ENCODE assay signal across 9 cellular contexts in the genomic region with DNA sequence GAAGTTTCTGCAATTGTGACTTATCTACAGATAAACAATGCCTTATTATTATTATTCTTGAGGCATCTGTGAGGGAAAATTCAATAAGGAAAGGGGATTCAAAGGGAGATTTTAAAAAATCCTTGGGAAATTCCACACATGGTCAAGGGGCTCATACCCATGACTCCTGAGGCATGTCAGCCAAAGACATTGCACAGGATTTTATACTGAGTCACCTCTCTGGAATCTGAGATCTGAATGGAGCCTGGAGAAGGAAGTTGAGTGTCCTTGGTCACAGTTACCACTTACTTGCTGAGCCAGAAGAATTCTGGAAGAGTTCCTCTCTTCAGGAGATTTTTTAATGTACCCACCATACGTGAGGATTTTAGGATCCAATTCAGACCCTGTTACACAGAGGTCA. TPM values are rescaled to one million over a fixed set of nuclear protein-coding genes. Genes with fewer than 3 reads are reported as not detected.
DNase-seq lines count a peak whose midpoint lies in the region; ATAC-seq and TF ChIP-seq lines count a peak whose summit lies in the region.
"Had no signal": no experiment of that assay in that cellular context is flagged by ENCODE, and none has a peak within 500 bp of the region (broad histone marks: within the 10 kb centered on the region; RNA-seq: fewer than 3 reads in every experiment).

No MANE protein-coding gene starts in this region.

- no peaks in the 10 kb centered on the region for H3K36me3 ChIP-seq in fibroblast of lung (ENCODE audit: control insufficient read depth, insufficient read depth, low read length)
- H3K36me3 ChIP-seq in suprapubic skin: no peaks in the 10 kb centered on the region

- no peaks in the 10 kb centered on the region for H3K79me2 ChIP-seq in fibroblast of lung (ENCODE audit: control insufficient read depth, insufficient read depth, low read length)

- H3K4me1 ChIP-seq in fibroblast of lung (ENCODE audit: control insufficient read depth, extremely low read depth, insufficient read depth, low read length) (peaks cover 11% of the 10 kb centered on the region), suprapubic skin (peaks cover 16% of the 10 kb centered on the region)

- WGBS in suprapubic skin: 56% methylated on average over 1 of the region's 1 CpG

- TF ChIP-seq POLR2A in suprapubic skin (IDR thresholded peaks at IDR 0.05): no peak

- H3K27ac ChIP-seq in RWPE1 (no peak overlapping the region), fibroblast of lung (ENCODE audit: insufficient read depth, low read length) (peak overlapping the region; percentile 15), suprapubic skin (no peak overlapping the region)

- H3K4me2 ChIP-seq in fibroblast of lung (ENCODE audit: extremely low read depth, insufficient read depth, low read length): no peak overlapping the region

- H3K9me3 ChIP-seq in fibroblast of lung (ENCODE audit: control insufficient read depth, insufficient read depth, low read depth, low read length) (no peaks in the 10 kb centered on the region), suprapubic skin (no peaks in the 10 kb centered on the region)

- POLR2A ChIA-PET in RWPE1 (lab: Yijun Ruan, JAX; ENCODE audit: low non-redundant PET): no interaction called here

- ATAC-seq in HG02852 (IDR thresholded peaks at IDR 0.05; ENCODE audit: unreplicated experiment): no peak

- DNase-seq in GM03348 (ENCODE audit: low spot score) (peak; percentile 81), RWPE1 (ENCODE audit: low spot score) (peak; percentile 74), fibroblast of lung (ENCODE audit: low read depth in 2 of 2) (peak; percentile 87 to 94), pulmonary artery endothelial cell (ENCODE audit: low read depth, low spot score) (peak; percentile 78), D341Med (ENCODE audit: low spot score) (no peak), suprapubic skin (ENCODE audit: low spot score in 2 of 2) (no peak), GM19238 (ENCODE audit: insufficient read length, low spot score) (no peak)
- DNase-seq: stimulated activated CD4-positive, alpha-beta T cell treated with anti-CD3 and anti-CD28 coated beads, Interleukin-1b, Interleukin-23, amount 100 ng/mL, for 48 hours had no signal

- CTCF ChIA-PET in RWPE1 (lab: Yijun Ruan, JAX): no interaction called here

- H2AFZ ChIP-seq in fibroblast of lung (ENCODE audit: low read length): no peak overlapping the region

- H3K4me3 ChIP-seq in fibroblast of lung (replicated peaks in 1 of 4; ENCODE audit: control extremely low read depth in 1 of 4, insufficient read depth in 1 of 4, low read depth in 3 of 4, low read length in 4 of 4) (no peak overlapping the region), suprapubic skin (no peak overlapping the region)

- TF ChIP-seq EP300 in suprapubic skin (IDR thresholded peaks at IDR 0.05): no peak

- no peak overlapping the region for H3K9ac ChIP-seq in fibroblast of lung (ENCODE audit: insufficient read depth, low read length)

- no peak for TF ChIP-seq CTCF in RWPE1 (conservative IDR thresholded peaks at IDR 0.05; ENCODE audit: low read depth)
- TF ChIP-seq CTCF in fibroblast of lung (conservative IDR thresholded peaks at IDR 0.05 in 1 of 2, IDR thresholded peaks at IDR 0.05 in 1 of 2; ENCODE audit: low read depth in 1 of 2, low read length in 2 of 2): no peak
- no peak for TF ChIP-seq CTCF in suprapubic skin (IDR thresholded peaks at IDR 0.05)

- H4K20me1 ChIP-seq in fibroblast of lung (ENCODE audit: control insufficient read depth, extremely low read depth, insufficient read depth, low read length): no peaks in the 10 kb centered on the region

- H3K27me3 ChIP-seq in fibroblast of lung (ENCODE audit: control insufficient read depth, insufficient read depth, low read length) (no peaks in the 10 kb centered on the region), suprapubic skin (no peaks in the 10 kb centered on the region)

RNA-seq across cellular contexts. Expression of a gene that starts 14.4 kb away (rescaled TPM):
- 1.3 TPM in 2 replicates for total RNA-seq in fibroblast of lung
- 1.2 and 1.4 TPM in 2 replicates for polyA plus RNA-seq in fibroblast of lung
- 0.82 and 1.5 TPM in 2 replicates for polyA plus RNA-seq in fibroblast of lung (2012)
- polyA minus RNA-seq in fibroblast of lung (ENCODE audit: low replicate concordance): 3.7 and 4.6 TPM in 2 replicates
- total RNA-seq in pulmonary artery endothelial cell: 311 and 535 TPM in 2 replicates
- 1 to 10 TPM in 1 of 4 donors, not detected in 3; 1.5 TPM for total RNA-seq in suprapubic skin

Comparison
In these comparisons a context has a peak if more than half of its experiments do, and no peak if none do; other contexts are left out.
1. DNase-seq: peak in GM03348 (single experiment), RWPE1 (single experiment), fibroblast of lung (2 of 2) and pulmonary artery endothelial cell (single experiment); none in D341Med (single experiment), suprapubic skin (0 of 2) and GM19238 (single experiment).
2. RNA of a gene that starts 14.4 kb away (total RNA-seq): 311 to 535 TPM in pulmonary artery endothelial cell; 1.3 TPM in fibroblast of lung and 1.5 TPM in suprapubic skin; every median in the first group is over 100 times any median in the second.